ENCODE assay signal across 2 cellular contexts in the genomic region with DNA sequence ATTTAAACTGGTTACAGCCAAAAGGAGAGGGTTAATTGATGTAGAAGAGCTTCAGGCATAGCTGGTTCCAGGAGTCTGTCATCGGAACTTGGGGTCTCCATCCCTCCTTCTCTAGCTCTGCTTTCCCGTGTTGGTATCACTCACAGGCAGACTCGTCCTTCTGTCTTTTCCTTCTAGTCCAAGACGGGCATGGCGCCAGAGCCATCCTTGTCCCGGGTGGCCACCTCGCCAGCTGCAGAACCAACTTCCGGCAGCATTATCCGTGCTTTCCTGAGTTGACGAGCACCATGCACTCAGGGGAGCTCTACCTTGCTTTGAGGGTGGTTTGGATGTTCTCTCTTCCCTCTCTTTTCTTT.
TF ChIP-seq lines count a peak whose summit lies in the region.

No MANE protein-coding gene starts in this region.

TF ChIP-seq in SK-N-SH, 30 proteins besides CTCF, POLR2A, EP300 and RAD21 (continued from another document):
- TF ChIP-seq ZBTB33 (IDR thresholded peaks at IDR 0.05; ENCODE audit: borderline replicate concordance, low read depth) (no peak), MXI1 (IDR thresholded peaks at IDR 0.05; ENCODE audit: low read depth, low read length) (no peak), SIN3A (IDR thresholded peaks at IDR 0.05; ENCODE audit: borderline replicate concordance, low read depth, low read length) (no peak), NRF1 (IDR thresholded peaks at IDR 0.05; ENCODE audit: low read depth, low read length) (no peak), NFIC (IDR thresholded peaks at IDR 0.05; ENCODE audit: borderline replicate concordance) (no peak), USF1 (IDR thresholded peaks at IDR 0.05; ENCODE audit: borderline replicate concordance, low read depth) (no peak), YY1 (IDR thresholded peaks at IDR 0.05; ENCODE audit: low read depth) (no peak)
- TF ChIP-seq, protein P1, sequence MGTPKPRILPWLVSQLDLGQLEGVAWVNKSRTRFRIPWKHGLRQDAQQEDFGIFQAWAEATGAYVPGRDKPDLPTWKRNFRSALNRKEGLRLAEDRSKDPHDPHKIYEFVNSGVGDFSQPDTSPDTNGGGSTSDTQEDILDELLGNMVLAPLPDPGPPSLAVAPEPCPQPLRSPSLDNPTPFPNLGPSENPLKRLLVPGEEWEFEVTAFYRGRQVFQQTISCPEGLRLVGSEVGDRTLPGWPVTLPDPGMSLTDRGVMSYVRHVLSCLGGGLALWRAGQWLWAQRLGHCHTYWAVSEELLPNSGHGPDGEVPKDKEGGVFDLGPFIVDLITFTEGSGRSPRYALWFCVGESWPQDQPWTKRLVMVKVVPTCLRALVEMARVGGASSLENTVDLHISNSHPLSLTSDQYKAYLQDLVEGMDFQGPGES (IDR thresholded peaks at IDR 0.05; ENCODE audit: low read depth, low read length) = no peak
- TF ChIP-seq, protein P2, sequence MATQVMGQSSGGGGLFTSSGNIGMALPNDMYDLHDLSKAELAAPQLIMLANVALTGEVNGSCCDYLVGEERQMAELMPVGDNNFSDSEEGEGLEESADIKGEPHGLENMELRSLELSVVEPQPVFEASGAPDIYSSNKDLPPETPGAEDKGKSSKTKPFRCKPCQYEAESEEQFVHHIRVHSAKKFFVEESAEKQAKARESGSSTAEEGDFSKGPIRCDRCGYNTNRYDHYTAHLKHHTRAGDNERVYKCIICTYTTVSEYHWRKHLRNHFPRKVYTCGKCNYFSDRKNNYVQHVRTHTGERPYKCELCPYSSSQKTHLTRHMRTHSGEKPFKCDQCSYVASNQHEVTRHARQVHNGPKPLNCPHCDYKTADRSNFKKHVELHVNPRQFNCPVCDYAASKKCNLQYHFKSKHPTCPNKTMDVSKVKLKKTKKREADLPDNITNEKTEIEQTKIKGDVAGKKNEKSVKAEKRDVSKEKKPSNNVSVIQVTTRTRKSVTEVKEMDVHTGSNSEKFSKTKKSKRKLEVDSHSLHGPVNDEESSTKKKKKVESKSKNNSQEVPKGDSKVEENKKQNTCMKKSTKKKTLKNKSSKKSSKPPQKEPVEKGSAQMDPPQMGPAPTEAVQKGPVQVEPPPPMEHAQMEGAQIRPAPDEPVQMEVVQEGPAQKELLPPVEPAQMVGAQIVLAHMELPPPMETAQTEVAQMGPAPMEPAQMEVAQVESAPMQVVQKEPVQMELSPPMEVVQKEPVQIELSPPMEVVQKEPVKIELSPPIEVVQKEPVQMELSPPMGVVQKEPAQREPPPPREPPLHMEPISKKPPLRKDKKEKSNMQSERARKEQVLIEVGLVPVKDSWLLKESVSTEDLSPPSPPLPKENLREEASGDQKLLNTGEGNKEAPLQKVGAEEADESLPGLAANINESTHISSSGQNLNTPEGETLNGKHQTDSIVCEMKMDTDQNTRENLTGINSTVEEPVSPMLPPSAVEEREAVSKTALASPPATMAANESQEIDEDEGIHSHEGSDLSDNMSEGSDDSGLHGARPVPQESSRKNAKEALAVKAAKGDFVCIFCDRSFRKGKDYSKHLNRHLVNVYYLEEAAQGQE (IDR thresholded peaks at IDR 0.05; ENCODE audit: low read depth, low read length) = no peak
- TF ChIP-seq, protein P3, sequence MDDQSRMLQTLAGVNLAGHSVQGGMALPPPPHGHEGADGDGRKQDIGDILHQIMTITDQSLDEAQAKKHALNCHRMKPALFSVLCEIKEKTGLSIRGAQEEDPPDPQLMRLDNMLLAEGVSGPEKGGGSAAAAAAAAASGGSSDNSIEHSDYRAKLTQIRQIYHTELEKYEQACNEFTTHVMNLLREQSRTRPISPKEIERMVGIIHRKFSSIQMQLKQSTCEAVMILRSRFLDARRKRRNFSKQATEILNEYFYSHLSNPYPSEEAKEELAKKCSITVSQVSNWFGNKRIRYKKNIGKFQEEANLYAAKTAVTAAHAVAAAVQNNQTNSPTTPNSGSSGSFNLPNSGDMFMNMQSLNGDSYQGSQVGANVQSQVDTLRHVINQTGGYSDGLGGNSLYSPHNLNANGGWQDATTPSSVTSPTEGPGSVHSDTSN (IDR thresholded peaks at IDR 0.05) = no peak

TF ChIP-seq in SK-N-SH treated with all-trans-retinoic acid at 6 μM for 48 hours, 23 proteins besides CTCF, POLR2A, EP300 and RAD21:
- TF ChIP-seq, protein P4, sequence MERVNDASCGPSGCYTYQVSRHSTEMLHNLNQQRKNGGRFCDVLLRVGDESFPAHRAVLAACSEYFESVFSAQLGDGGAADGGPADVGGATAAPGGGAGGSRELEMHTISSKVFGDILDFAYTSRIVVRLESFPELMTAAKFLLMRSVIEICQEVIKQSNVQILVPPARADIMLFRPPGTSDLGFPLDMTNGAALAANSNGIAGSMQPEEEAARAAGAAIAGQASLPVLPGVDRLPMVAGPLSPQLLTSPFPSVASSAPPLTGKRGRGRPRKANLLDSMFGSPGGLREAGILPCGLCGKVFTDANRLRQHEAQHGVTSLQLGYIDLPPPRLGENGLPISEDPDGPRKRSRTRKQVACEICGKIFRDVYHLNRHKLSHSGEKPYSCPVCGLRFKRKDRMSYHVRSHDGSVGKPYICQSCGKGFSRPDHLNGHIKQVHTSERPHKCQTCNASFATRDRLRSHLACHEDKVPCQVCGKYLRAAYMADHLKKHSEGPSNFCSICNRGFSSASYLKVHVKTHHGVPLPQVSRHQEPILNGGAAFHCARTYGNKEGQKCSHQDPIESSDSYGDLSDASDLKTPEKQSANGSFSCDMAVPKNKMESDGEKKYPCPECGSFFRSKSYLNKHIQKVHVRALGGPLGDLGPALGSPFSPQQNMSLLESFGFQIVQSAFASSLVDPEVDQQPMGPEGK (CRISPR knock-in tag; IDR thresholded peaks at IDR 0.05; ENCODE audit: borderline replicate concordance) = no peak
- no peak for TF ChIP-seq ZFP30 (CRISPR knock-in tag; IDR thresholded peaks at IDR 0.05)
- no peak for TF ChIP-seq OSR1 (CRISPR knock-in tag; IDR thresholded peaks at IDR 0.05)
- no peak for TF ChIP-seq ZNF70 (CRISPR knock-in tag; IDR thresholded peaks at IDR 0.05)
- no peak for TF ChIP-seq TCF4 (CRISPR knock-in tag; IDR thresholded peaks at IDR 0.05; ENCODE audit: borderline replicate concordance)
- TF ChIP-seq SNAI2 (CRISPR knock-in tag; IDR thresholded peaks at IDR 0.05) = no peak
- no peak for TF ChIP-seq ISL1 (CRISPR knock-in tag; IDR thresholded peaks at IDR 0.05)
- no peak for TF ChIP-seq BACH2 (CRISPR knock-in tag; IDR thresholded peaks at IDR 0.05; ENCODE audit: borderline replicate concordance)
- TF ChIP-seq ZNF565 (CRISPR knock-in tag; conservative IDR thresholded peaks at IDR 0.05; ENCODE audit: low read depth) = no peak
- TF ChIP-seq CSRNP3 (CRISPR knock-in tag; IDR thresholded peaks at IDR 0.05) = no peak
- TF ChIP-seq ZC3H10 (CRISPR knock-in tag; IDR thresholded peaks at IDR 0.05) = no peak
- TF ChIP-seq PPARA (CRISPR knock-in tag; IDR thresholded peaks at IDR 0.05; ENCODE audit: borderline replicate concordance) = no peak
- TF ChIP-seq ESRRG (CRISPR knock-in tag; IDR thresholded peaks at IDR 0.05) = no peak
- no peak for TF ChIP-seq CSDC2 (CRISPR knock-in tag; IDR thresholded peaks at IDR 0.05)
- TF ChIP-seq, protein P5, sequence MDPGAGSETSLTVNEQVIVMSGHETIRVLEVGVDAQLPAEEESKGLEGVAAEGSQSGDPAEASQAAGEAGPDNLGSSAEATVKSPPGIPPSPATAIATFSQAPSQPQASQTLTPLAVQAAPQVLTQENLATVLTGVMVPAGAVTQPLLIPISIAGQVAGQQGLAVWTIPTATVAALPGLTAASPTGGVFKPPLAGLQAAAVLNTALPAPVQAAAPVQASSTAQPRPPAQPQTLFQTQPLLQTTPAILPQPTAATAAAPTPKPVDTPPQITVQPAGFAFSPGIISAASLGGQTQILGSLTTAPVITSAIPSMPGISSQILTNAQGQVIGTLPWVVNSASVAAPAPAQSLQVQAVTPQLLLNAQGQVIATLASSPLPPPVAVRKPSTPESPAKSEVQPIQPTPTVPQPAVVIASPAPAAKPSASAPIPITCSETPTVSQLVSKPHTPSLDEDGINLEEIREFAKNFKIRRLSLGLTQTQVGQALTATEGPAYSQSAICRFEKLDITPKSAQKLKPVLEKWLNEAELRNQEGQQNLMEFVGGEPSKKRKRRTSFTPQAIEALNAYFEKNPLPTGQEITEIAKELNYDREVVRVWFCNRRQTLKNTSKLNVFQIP (CRISPR knock-in tag; IDR thresholded peaks at IDR 0.05; ENCODE audit: borderline replicate concordance, low read depth) = no peak
- no peak for TF ChIP-seq ZNF8 (CRISPR knock-in tag; IDR thresholded peaks at IDR 0.05)
- TF ChIP-seq TSHZ2 (CRISPR knock-in tag; IDR thresholded peaks at IDR 0.05) = no peak
- TF ChIP-seq CREB5 (CRISPR knock-in tag; IDR thresholded peaks at IDR 0.05; ENCODE audit: low read depth) = no peak
- TF ChIP-seq RARB (CRISPR knock-in tag; IDR thresholded peaks at IDR 0.05) = no peak
- TF ChIP-seq GLIS3 (CRISPR knock-in tag; IDR thresholded peaks at IDR 0.05) = no peak
